In genomic region chr19:4692275-4693077, GRCh38 we compare ENCODE assay signal across 26 cellular contexts. TPM values are rescaled to one million over a fixed set of nuclear protein-coding genes. Genes with fewer than 3 reads are reported as not detected.
DNase-seq lines count a peak whose midpoint lies in the region; ATAC-seq, FAIRE-seq and TF ChIP-seq lines count a peak whose summit lies in the region.
"Had no signal": no experiment of that assay in that cellular context is flagged by ENCODE, and none has a peak within 500 bp of the region (broad histone marks: within the 10 kb centered on the region; RNA-seq: fewer than 3 reads in every experiment).

No MANE protein-coding gene starts in this region.

- ATAC-seq in K562 (no peak), HG03432 (IDR thresholded peaks at IDR 0.05; ENCODE audit: unreplicated experiment) (no peak)
- ATAC-seq: sciatic nerve; stimulated activated memory B cell treated with anti-CD40 and anti-IgM and Interleukin-4, amounts not matched to agents 10 μg/mL and 1 μg/mL and 100 μg/mL, for 72 hours had no signal

- POLR2A ChIA-PET in K562 (lab: Yijun Ruan, JAX): interaction anchor here (0.5 kb wide), 1 partner anchor 13 kb away, joined by 3 read pairs; no protein-coding TSS in a partner anchor
- POLR2A ChIA-PET in activated CD4-positive, alpha-beta memory T cell treated with anti-CD3 and anti-CD28 coated beads for 36 hours (lab: Charles Lee): no interaction called here

- H3K9ac ChIP-seq in KMS-11 (peak overlapping the region; percentile 62; the same call in 1 of the 2 replicates), K562 (ENCODE audit: insufficient read depth in 1 of 2, low read depth in 2 of 2, low read length in 2 of 2) (peak overlapping the region in 1 of 2 experiments; percentile 1; a peak in 1 of 4 replicates)

- TF ChIP-seq RAD21 in K562 (CRISPR knock-in tag; conservative IDR thresholded peaks at IDR 0.05 in 1 of 2, IDR thresholded peaks at IDR 0.05 in 1 of 2): no peak

- peak; percentile 83 for DNase-seq in D341Med (ENCODE audit: low spot score)
- DNase-seq in K562 (ENCODE audit: extremely low read depth in 1 of 4, low spot score in 3 of 4): no peak
- no peak for DNase-seq in progenitor cell of endocrine pancreas (ENCODE audit: low spot score, unreplicated experiment)
- no peak for DNase-seq in globus pallidus (ENCODE audit: low spot score)
- DNase-seq in activated CD4-positive, alpha-beta memory T cell treated with anti-CD3 and anti-CD28 coated beads for 36 hours: no peak
- DNase-seq: activated CD4-positive, CD25-positive, alpha-beta regulatory T cell treated with anti-CD3 and anti-CD28 coated beads, Interleukin-2, amount 50 U/mL, for 72 hours; activated T-cell treated with anti-CD3 and anti-CD28 coated beads, Interleukin-2, amount 50 U/mL, for 48 hours; aorta; CD8-positive, alpha-beta memory T cell; DND-41; foreskin melanocyte; HCEC 1CT; islet precursor cell; MG63; naive B cell; NCI-H146; NCI-H345; ovary; RPMI8226; T1000 had no signal

- in situ Hi-C loops in K562 (cut with MboI): no loop called here

- peaks cover 21% of the 10 kb centered on the region for H3K36me3 Mint-ChIP-seq in progenitor cell of endocrine pancreas (ENCODE audit: insufficient read depth)
- peaks cover 29% of the 10 kb centered on the region for H3K36me3 Mint-ChIP-seq in activated CD4-positive, alpha-beta memory T cell treated with anti-CD3 and anti-CD28 coated beads for 36 hours

- intact Hi-C loops in K562 (cut with micrococcal nuclease): no loop called here
- intact Hi-C loops in activated CD4-positive, alpha-beta memory T cell treated with anti-CD3 and anti-CD28 coated beads for 36 hours (cut with micrococcal nuclease): no loop called here

- H3K79me2 ChIP-seq in KMS-11 (ENCODE audit: insufficient read depth, low read depth) (no peaks in the 10 kb centered on the region), K562 (ENCODE audit: control insufficient read depth, insufficient read depth, low read length) (no peaks in the 10 kb centered on the region)

- TF ChIP-seq EP300 in K562 (IDR thresholded peaks at IDR 0.05; ENCODE audit: low read length): no peak

- no peaks in the 10 kb centered on the region for H3K27me3 ChIP-seq in KMS-11 (ENCODE audit: insufficient read depth, low read depth)
- H3K27me3 ChIP-seq in K562 (ENCODE audit: control insufficient read depth in 2 of 2, insufficient read depth in 2 of 2, low read length in 2 of 2): no peaks in the 10 kb centered on the region
- H3K27me3 ChIP-seq: MG63, ovary had no signal

- WGBS in K562 (ENCODE audit: insufficient coverage, low coverage, missing lambda C conversion rate): 90% methylated on average over 22 of the region's 27 CpGs

- no peak for TF ChIP-seq POLR2A in K562 (conservative IDR thresholded peaks at IDR 0.05)

- H3K4me2 ChIP-seq in KMS-11: peak overlapping the region; percentile 100
- no peak overlapping the region for H3K4me2 ChIP-seq in K562 (ENCODE audit: insufficient read depth, low read length)

- no peaks in the 10 kb centered on the region for H3K27me3 Mint-ChIP-seq in progenitor cell of endocrine pancreas
- no peaks in the 10 kb centered on the region for H3K27me3 Mint-ChIP-seq in activated CD4-positive, alpha-beta memory T cell treated with anti-CD3 and anti-CD28 coated beads for 36 hours
- H3K27me3 Mint-ChIP-seq: activated naive CD4-positive, alpha-beta T cell treated with anti-CD3 and anti-CD28 coated beads, Interleukin-2, amount 50 U/mL, for 24 hours; CD8-positive, alpha-beta memory T cell; central memory CD8-positive, alpha-beta T cell; naive B cell; stimulated activated memory B cell treated with anti-CD40 and anti-IgM and Interleukin-4, amounts not matched to agents 10 μg/mL and 1 μg/mL and 100 μg/mL, for 72 hours had no signal

- peak overlapping the region; percentile 41; the same call in 1 of the 2 replicates for H2AFZ ChIP-seq in KMS-11 (ENCODE audit: low read depth)
- no peak overlapping the region for H2AFZ ChIP-seq in K562 (ENCODE audit: low read depth, low read length)

- H3K27ac Mint-ChIP-seq in progenitor cell of endocrine pancreas: peak overlapping the region; percentile 37
- no peak overlapping the region for H3K27ac Mint-ChIP-seq in activated CD4-positive, alpha-beta memory T cell treated with anti-CD3 and anti-CD28 coated beads for 36 hours
- H3K27ac Mint-ChIP-seq: activated naive CD4-positive, alpha-beta T cell treated with anti-CD3 and anti-CD28 coated beads, Interleukin-2, amount 50 U/mL, for 24 hours; CD8-positive, alpha-beta memory T cell; stimulated activated memory B cell treated with anti-CD40 and anti-IgM and Interleukin-4, amounts not matched to agents 10 μg/mL and 1 μg/mL and 100 μg/mL, for 72 hours had no signal

- no peaks in the 10 kb centered on the region for H3K9me3 Mint-ChIP-seq in progenitor cell of endocrine pancreas (ENCODE audit: low read depth)
- H3K9me3 Mint-ChIP-seq in activated CD4-positive, alpha-beta memory T cell treated with anti-CD3 and anti-CD28 coated beads for 36 hours: no peaks in the 10 kb centered on the region
- H3K9me3 Mint-ChIP-seq: activated naive CD4-positive, alpha-beta T cell treated with anti-CD3 and anti-CD28 coated beads, Interleukin-2, amount 50 U/mL, for 24 hours; CD8-positive, alpha-beta memory T cell; central memory CD8-positive, alpha-beta T cell; naive B cell; stimulated activated memory B cell treated with anti-CD40 and anti-IgM and Interleukin-4, amounts not matched to agents 10 μg/mL and 1 μg/mL and 100 μg/mL, for 72 hours had no signal

- no peak overlapping the region for H3K4me3 ChIP-seq in KMS-11 (IDR thresholded peaks at IDR 0.05; ENCODE audit: insufficient read depth, low read depth, low read length)
- H3K4me3 ChIP-seq in K562: no peak overlapping the region
- H3K4me3 ChIP-seq: MG63, ovary had no signal

- H3K9me1 ChIP-seq in K562 (ENCODE audit: control insufficient read depth, insufficient read depth, low read length): peaks cover under 1% of the 10 kb centered on the region

- CTCF ChIA-PET in K562 (lab: Yijun Ruan, JAX; ENCODE audit: low intra/inter-chr PET ratio): no interaction called here
- CTCF ChIA-PET in activated CD4-positive, alpha-beta memory T cell treated with anti-CD3 and anti-CD28 coated beads for 36 hours (lab: Charles Lee): no interaction called here

- TF ChIP-seq CTCF in KMS-11 (conservative IDR thresholded peaks at IDR 0.05; ENCODE audit: low read depth, low read length) (no peak), K562 (IDR thresholded peaks at IDR 0.05 in 2 of 3, conservative IDR thresholded peaks at IDR 0.05 in 1 of 3; ENCODE audit: insufficient read depth in 2 of 3, low read depth in 1 of 3, low read length in 3 of 3) (no peak), progenitor cell of endocrine pancreas (IDR thresholded peaks at IDR 0.05; ENCODE audit: unreplicated experiment) (no peak)

- no peaks in the 10 kb centered on the region for H3K4me1 Mint-ChIP-seq in progenitor cell of endocrine pancreas (ENCODE audit: low read depth)
- no peaks in the 10 kb centered on the region for H3K4me1 Mint-ChIP-seq in activated CD4-positive, alpha-beta memory T cell treated with anti-CD3 and anti-CD28 coated beads for 36 hours (ENCODE audit: low read depth)
- H3K4me1 Mint-ChIP-seq: activated naive CD4-positive, alpha-beta T cell treated with anti-CD3 and anti-CD28 coated beads, Interleukin-2, amount 50 U/mL, for 24 hours; CD8-positive, alpha-beta memory T cell; naive B cell; stimulated activated memory B cell treated with anti-CD40 and anti-IgM and Interleukin-4, amounts not matched to agents 10 μg/mL and 1 μg/mL and 100 μg/mL, for 72 hours had no signal

- no peaks in the 10 kb centered on the region for H3K9me3 ChIP-seq in K562 (replicated peaks; ENCODE audit: control insufficient read depth, insufficient read depth, low read depth, low read length)
- H3K9me3 ChIP-seq: MG63, ovary had no signal

- no peaks in the 10 kb centered on the region for H4K20me1 ChIP-seq in KMS-11 (ENCODE audit: insufficient read depth)
- no peaks in the 10 kb centered on the region for H4K20me1 ChIP-seq in K562 (replicated peaks; ENCODE audit: control insufficient read depth, insufficient read depth, low read length)

- peak overlapping the region; percentile 96 for H3K27ac ChIP-seq in KMS-11
- H3K27ac ChIP-seq in K562 (ENCODE audit: extremely low read depth, low read depth, low read length): no peak overlapping the region
- H3K27ac ChIP-seq: ovary had no signal

- H3K4me1 ChIP-seq in KMS-11 (ENCODE audit: low read depth, poor library complexity, severe bottlenecking): peaks cover 57% of the 10 kb centered on the region
- peaks cover 0 to 33% of the 10 kb centered on the region in 2 experiments; a peak in 2 of 5 replicates for H3K4me1 ChIP-seq in K562 (replicated peaks in 1 of 2; ENCODE audit: control insufficient read depth in 2 of 2, insufficient read depth in 2 of 2, low read length in 2 of 2)

- no peaks in the 10 kb centered on the region for H3K36me3 ChIP-seq in KMS-11 (ENCODE audit: insufficient read depth)
- peaks cover 87% of the 10 kb centered on the region; the same call in 2 of the 3 replicates for H3K36me3 ChIP-seq in K562 (ENCODE audit: control insufficient read depth, insufficient read depth, low read length)

- no TSS peak for BruUV-seq in K562 (replicated peaks; lab: Mats Ljungman, UMichigan)

- H3K4me3 Mint-ChIP-seq in progenitor cell of endocrine pancreas (ENCODE audit: low read depth): no peak overlapping the region
- no peak overlapping the region for H3K4me3 Mint-ChIP-seq in activated CD4-positive, alpha-beta memory T cell treated with anti-CD3 and anti-CD28 coated beads for 36 hours
- H3K4me3 Mint-ChIP-seq: activated naive CD4-positive, alpha-beta T cell treated with anti-CD3 and anti-CD28 coated beads, Interleukin-2, amount 50 U/mL, for 24 hours; CD8-positive, alpha-beta memory T cell; central memory CD8-positive, alpha-beta T cell; naive B cell; stimulated activated memory B cell treated with anti-CD40 and anti-IgM and Interleukin-4, amounts not matched to agents 10 μg/mL and 1 μg/mL and 100 μg/mL, for 72 hours had no signal

- FAIRE-seq in K562 (lab: Jason Lieb, UNC): no peak

RNA-seq across cellular contexts. Expression of gene MYDGF, which starts 22.3 kb away (rescaled TPM):
- total RNA-seq in K562 (2011; cell fraction: chromatin; rRNA removed; ENCODE audit: low replicate concordance): 55.1 and 137 TPM in 2 replicates
- total RNA-seq in K562 (2011; cell fraction: nucleolus; rRNA removed): 204 and 212 TPM in 2 replicates
- 127 and 144 TPM in 2 replicates for total RNA-seq in K562 (2011; cell fraction: nucleoplasm; rRNA removed)
- 131 and 143 TPM in 2 replicates for total RNA-seq in K562 (2014; rRNA removed)
- total RNA-seq in K562 (2014; rRNA removed; fragmentation: Illumina TruSeq; extraction: Trizol): 52.2 and 67.5 TPM in 2 replicates
- 81.6 and 83.0 TPM in 2 replicates for total RNA-seq in K562 (2015; rRNA removed; fragmentation: Illumina TruSeq; extraction: Trizol)
- 91.5 and 96.7 TPM in 2 replicates for total RNA-seq in K562 (2021)
- 82.1 and 86.0 TPM in 2 replicates for polyA plus RNA-seq in K562 (2011; rRNA removed)
- 118 and 186 TPM in 2 replicates for polyA plus RNA-seq in K562 (2011; cell fraction: cytosol; rRNA removed)
- 46.8 and 51.5 TPM in 2 replicates for polyA plus RNA-seq in K562 (2011; cell fraction: nucleus; rRNA removed)
- 164 and 292 TPM in 2 replicates for polyA plus RNA-seq in K562 (2012)
- polyA plus RNA-seq in K562 (2014; fragmentation: Illumina TruSeq; extraction: Trizol): 60.5 and 66.6 TPM in 2 replicates
- polyA plus RNA-seq in K562 (2014; fragmentation: Nextera tagmentation; extraction: Ambion mirVana): 10 to 100 TPM in 1 of 2 experiments, 1 to 10 TPM in 1; 4.2 to 12.6 TPM
- 141 and 166 TPM in 2 replicates for polyA plus RNA-seq in K562 (2014; rRNA removed)
- 17.9 and 26.4 TPM in 2 replicates for polyA minus RNA-seq in K562 (2011; rRNA and poly(A)+ RNA removed)
- polyA minus RNA-seq in K562 (2011; cell fraction: cytosol; rRNA and poly(A)+ RNA removed): 32.6 and 58.7 TPM in 2 replicates
- polyA minus RNA-seq in K562 (2011; cell fraction: nucleus; rRNA and poly(A)+ RNA removed): 14.4 and 24.1 TPM in 2 replicates
- 42.5 and 45.9 TPM in 2 replicates for total RNA-seq in progenitor cell of endocrine pancreas
- 10 to 100 TPM; 72.9 to 74.7 TPM for total RNA-seq in activated CD4-positive, alpha-beta memory T cell treated with anti-CD3 and anti-CD28 coated beads for 36 hours

RNA-seq across cellular contexts. Expression of gene DPP9, which starts 31.2 kb away (rescaled TPM):
- 45.6 and 105 TPM in 2 replicates for total RNA-seq in K562 (2011; cell fraction: chromatin; rRNA removed; ENCODE audit: low replicate concordance)
- 61.4 and 62.6 TPM in 2 replicates for total RNA-seq in K562 (2011; cell fraction: nucleolus; rRNA removed)
- 50.8 and 52.2 TPM in 2 replicates for total RNA-seq in K562 (2011; cell fraction: nucleoplasm; rRNA removed)
- 43.0 and 64.9 TPM in 2 replicates for total RNA-seq in K562 (2014; rRNA removed)
- 12.7 and 16.0 TPM in 2 replicates for total RNA-seq in K562 (2014; rRNA removed; fragmentation: Illumina TruSeq; extraction: Trizol)
- total RNA-seq in K562 (2015; rRNA removed; fragmentation: Illumina TruSeq; extraction: Trizol): 23.6 and 24.5 TPM in 2 replicates
- 60.0 and 66.7 TPM in 2 replicates for total RNA-seq in K562 (2021)
- polyA plus RNA-seq in K562 (2011; rRNA removed): 5.4 and 7.1 TPM in 2 replicates
- 6.1 and 12.8 TPM in 2 replicates for polyA plus RNA-seq in K562 (2011; cell fraction: cytosol; rRNA removed)
- 9.6 and 23.4 TPM in 2 replicates for polyA plus RNA-seq in K562 (2011; cell fraction: nucleus; rRNA removed)
- polyA plus RNA-seq in K562 (2012): 26.0 and 32.1 TPM in 2 replicates
- 33.5 and 50.1 TPM in 2 replicates for polyA plus RNA-seq in K562 (2014; fragmentation: Illumina TruSeq; extraction: Trizol)
- polyA plus RNA-seq in K562 (2014; fragmentation: Nextera tagmentation; extraction: Ambion mirVana): 1 to 10 TPM in 1 of 2 experiments, under 1 TPM in 1; 0.90 to 1.1 TPM
- polyA plus RNA-seq in K562 (2014; rRNA removed): 27.8 and 30.6 TPM in 2 replicates
- polyA minus RNA-seq in K562 (2011; rRNA and poly(A)+ RNA removed): 4.6 and 8.5 TPM in 2 replicates
- polyA minus RNA-seq in K562 (2011; cell fraction: cytosol; rRNA and poly(A)+ RNA removed): 17.6 and 18.5 TPM in 2 replicates
- 17.1 and 24.1 TPM in 2 replicates for polyA minus RNA-seq in K562 (2011; cell fraction: nucleus; rRNA and poly(A)+ RNA removed)
- total RNA-seq in progenitor cell of endocrine pancreas: 48.9 and 50.3 TPM in 2 replicates
- 10 to 100 TPM; 54.8 to 57.5 TPM for total RNA-seq in activated CD4-positive, alpha-beta memory T cell treated with anti-CD3 and anti-CD28 coated beads for 36 hours

RNA-seq across cellular contexts. Expression of gene TNFAIP8L1, which starts 53.2 kb away (rescaled TPM):
- 10.7 and 24.6 TPM in 2 replicates for total RNA-seq in K562 (2011; cell fraction: chromatin; rRNA removed; ENCODE audit: low replicate concordance)
- 13.8 and 17.5 TPM in 2 replicates for total RNA-seq in K562 (2011; cell fraction: nucleolus; rRNA removed)
- 10.7 and 12.8 TPM in 2 replicates for total RNA-seq in K562 (2011; cell fraction: nucleoplasm; rRNA removed)
- total RNA-seq in K562 (2014; rRNA removed): 4.0 and 4.4 TPM in 2 replicates
- total RNA-seq in K562 (2014; rRNA removed; fragmentation: Illumina TruSeq; extraction: Trizol): 4.3 and 4.6 TPM in 2 replicates
- 4.9 and 5.4 TPM in 2 replicates for total RNA-seq in K562 (2015; rRNA removed; fragmentation: Illumina TruSeq; extraction: Trizol)
- total RNA-seq in K562 (2021): 6.5 and 9.3 TPM in 2 replicates
- polyA plus RNA-seq in K562 (2011; rRNA removed): 5.7 and 8.0 TPM in 2 replicates
- polyA plus RNA-seq in K562 (2011; cell fraction: cytosol; rRNA removed): 8.2 and 15.6 TPM in 2 replicates
- 3.0 and 4.8 TPM in 2 replicates for polyA plus RNA-seq in K562 (2011; cell fraction: nucleus; rRNA removed)
- 7.6 and 10.7 TPM in 2 replicates for polyA plus RNA-seq in K562 (2012)
- 6.6 and 7.3 TPM in 2 replicates for polyA plus RNA-seq in K562 (2014; fragmentation: Illumina TruSeq; extraction: Trizol)
- polyA plus RNA-seq in K562 (2014; fragmentation: Nextera tagmentation; extraction: Ambion mirVana): 1 to 10 TPM in 1 of 2 experiments, under 1 TPM in 1; 0.69 to 1.0 TPM
- polyA plus RNA-seq in K562 (2014; rRNA removed): 6.8 and 7.3 TPM in 2 replicates
- polyA minus RNA-seq in K562 (2011; rRNA and poly(A)+ RNA removed): 4.5 and 8.6 TPM in 2 replicates
- polyA minus RNA-seq in K562 (2011; cell fraction: cytosol; rRNA and poly(A)+ RNA removed): 4.7 and 6.4 TPM in 2 replicates
- polyA minus RNA-seq in K562 (2011; cell fraction: nucleus; rRNA and poly(A)+ RNA removed): 3.0 and 4.6 TPM in 2 replicates
- total RNA-seq in progenitor cell of endocrine pancreas: 7.3 and 8.5 TPM in 2 replicates
- 10 to 100 TPM; 17.2 to 17.4 TPM for total RNA-seq in activated CD4-positive, alpha-beta memory T cell treated with anti-CD3 and anti-CD28 coated beads for 36 hours
